Comparison of ENCODE assay signal across 2 cellular contexts in the genomic region with DNA sequence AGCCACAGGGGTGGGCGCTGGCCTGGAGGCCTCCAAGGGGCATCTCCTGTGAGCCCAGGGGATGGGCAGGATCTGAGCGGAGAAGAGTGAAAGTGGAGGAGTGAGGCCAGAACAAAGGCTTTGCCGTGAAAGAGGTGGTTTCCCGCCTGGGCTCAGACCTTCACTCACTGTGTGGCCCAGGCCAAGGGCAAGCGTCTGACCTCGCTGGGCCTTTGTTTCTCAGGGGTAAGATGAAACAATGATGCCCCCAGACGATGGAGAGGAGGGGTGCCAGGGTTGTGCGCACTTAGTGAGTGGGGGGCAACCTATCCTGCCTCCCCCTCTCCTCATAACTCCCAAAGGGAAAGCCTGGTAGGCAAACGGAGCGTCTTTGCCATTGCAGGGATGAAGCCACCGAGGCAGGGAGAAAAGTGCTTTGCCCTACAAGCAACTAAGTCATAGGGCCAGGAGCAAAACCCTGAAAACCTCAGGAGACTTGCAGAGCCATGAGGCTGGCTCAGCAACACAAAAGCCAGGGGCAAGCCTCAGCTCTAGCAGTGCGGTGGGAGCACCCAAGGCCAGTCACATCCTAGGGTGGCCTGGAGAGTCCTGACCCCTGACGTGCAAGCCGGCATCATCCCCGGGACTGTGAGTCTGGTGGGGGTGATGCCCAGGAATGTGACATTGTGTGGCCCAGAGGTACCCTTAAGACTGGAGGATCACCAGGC.
TF ChIP-seq lines count a peak whose summit lies in the region.

No MANE protein-coding gene starts in this region.

TF ChIP-seq in A549, 52 proteins besides CTCF, POLR2A, EP300 and RAD21 (continued from another document):
- TF ChIP-seq, protein P1, sequence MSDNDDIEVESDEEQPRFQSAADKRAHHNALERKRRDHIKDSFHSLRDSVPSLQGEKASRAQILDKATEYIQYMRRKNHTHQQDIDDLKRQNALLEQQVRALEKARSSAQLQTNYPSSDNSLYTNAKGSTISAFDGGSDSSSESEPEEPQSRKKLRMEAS (IDR thresholded peaks at IDR 0.05), result no peak
- TF ChIP-seq CHD4 (IDR thresholded peaks at IDR 0.05; ENCODE audit: borderline replicate concordance), result no peak

TF ChIP-seq in HEK293, 187 proteins besides CTCF, POLR2A, EP300 and RAD21:
- TF ChIP-seq, protein P2, sequence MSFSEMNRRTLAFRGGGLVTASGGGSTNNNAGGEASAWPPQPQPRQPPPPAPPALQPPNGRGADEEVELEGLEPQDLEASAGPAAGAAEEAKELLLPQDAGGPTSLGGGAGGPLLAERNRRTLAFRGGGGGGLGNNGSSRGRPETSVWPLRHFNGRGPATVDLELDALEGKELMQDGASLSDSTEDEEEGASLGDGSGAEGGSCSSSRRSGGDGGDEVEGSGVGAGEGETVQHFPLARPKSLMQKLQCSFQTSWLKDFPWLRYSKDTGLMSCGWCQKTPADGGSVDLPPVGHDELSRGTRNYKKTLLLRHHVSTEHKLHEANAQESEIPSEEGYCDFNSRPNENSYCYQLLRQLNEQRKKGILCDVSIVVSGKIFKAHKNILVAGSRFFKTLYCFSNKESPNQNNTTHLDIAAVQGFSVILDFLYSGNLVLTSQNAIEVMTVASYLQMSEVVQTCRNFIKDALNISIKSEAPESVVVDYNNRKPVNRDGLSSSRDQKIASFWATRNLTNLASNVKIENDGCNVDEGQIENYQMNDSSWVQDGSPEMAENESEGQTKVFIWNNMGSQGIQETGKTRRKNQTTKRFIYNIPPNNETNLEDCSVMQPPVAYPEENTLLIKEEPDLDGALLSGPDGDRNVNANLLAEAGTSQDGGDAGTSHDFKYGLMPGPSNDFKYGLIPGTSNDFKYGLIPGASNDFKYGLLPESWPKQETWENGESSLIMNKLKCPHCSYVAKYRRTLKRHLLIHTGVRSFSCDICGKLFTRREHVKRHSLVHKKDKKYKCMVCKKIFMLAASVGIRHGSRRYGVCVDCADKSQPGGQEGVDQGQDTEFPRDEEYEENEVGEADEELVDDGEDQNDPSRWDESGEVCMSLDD (tag by site-specific recombination; IDR thresholded peaks at IDR 0.05), result 0 out of 2 replicates have a peak, but pooled peaks have one; percentile 9
- no peak for TF ChIP-seq ZNF677 (tag by site-specific recombination; IDR thresholded peaks at IDR 0.05)
- peak; percentile 43 for TF ChIP-seq ZNF600 (tag by site-specific recombination; IDR thresholded peaks at IDR 0.05)
- TF ChIP-seq ZNF843 (tag by site-specific recombination; IDR thresholded peaks at IDR 0.05), result no peak
- 0 out of 2 replicates have a peak, but pooled peaks have one; percentile 34 for TF ChIP-seq PRDM1 (tag by site-specific recombination; IDR thresholded peaks at IDR 0.05)
- 0 out of 2 replicates have a peak, but pooled peaks have one; percentile 75 for TF ChIP-seq HIC1 (tag by site-specific recombination; IDR thresholded peaks at IDR 0.05)
- TF ChIP-seq ZNF138 (tag by site-specific recombination; IDR thresholded peaks at IDR 0.05; ENCODE audit: borderline replicate concordance), result no peak
TF ChIP-seq in HEK293: peak in this region for 4.
